ENCODE assay signal across 8 cellular contexts in the genomic region with DNA sequence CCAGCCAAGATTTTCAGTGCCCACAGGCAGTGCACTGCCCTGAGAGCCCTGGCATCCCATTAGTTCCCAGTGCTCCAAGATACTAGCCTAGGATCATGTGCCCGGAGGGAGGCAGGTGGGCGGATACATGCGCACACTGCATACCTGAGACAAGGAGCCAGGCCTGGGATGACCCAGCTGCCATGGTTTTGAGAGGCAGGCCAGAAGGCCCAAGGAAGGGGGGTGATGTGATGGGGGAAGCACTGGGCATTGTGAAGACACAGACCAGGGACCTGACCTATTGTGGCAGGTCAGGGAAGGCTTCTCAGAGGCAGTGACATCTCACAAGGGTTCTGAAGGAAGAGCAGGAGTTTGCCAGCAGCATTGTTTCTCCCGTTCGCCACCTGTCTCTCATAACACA.
DNase-seq lines count a peak whose midpoint lies in the region; TF ChIP-seq lines count a peak whose summit lies in the region.

No MANE protein-coding gene starts in this region.

- peak overlapping the region; percentile 92 for H3K4me3 ChIP-seq in rectal smooth muscle tissue (ENCODE audit: low read length)

- H3K27ac ChIP-seq in VCaP = peak overlapping the region; percentile 99
- H3K27ac ChIP-seq in epithelial cell of prostate = peak overlapping the region; percentile 99
- H3K27ac ChIP-seq in rectal smooth muscle tissue (ENCODE audit: low read depth, low read length) = peak overlapping the region; percentile 92

- H3K27me3 ChIP-seq in rectal smooth muscle tissue (ENCODE audit: control insufficient read depth, insufficient read depth, low read length) = no peaks in the 10 kb centered on the region

- no peak overlapping the region for H3K9ac ChIP-seq in rectal smooth muscle tissue (ENCODE audit: low read length)

- TF ChIP-seq CTCF in GM13976 (IDR thresholded peaks at IDR 0.05; ENCODE audit: borderline replicate concordance, control extremely low read depth, extremely low read depth, insufficient read depth, missing control alignments) = no peak
- no peak for TF ChIP-seq CTCF in VCaP (conservative IDR thresholded peaks at IDR 0.05)

- in situ Hi-C loops in GM13976 (cut with MboI; ENCODE audit: low sequenced_read_pairs, unreplicated experiment) = no loop called here

- H3K4me1 ChIP-seq in rectal smooth muscle tissue (ENCODE audit: control insufficient read depth, insufficient read depth, low read length) = peaks cover 61% of the 10 kb centered on the region

- H3K36me3 ChIP-seq in rectal smooth muscle tissue (ENCODE audit: control insufficient read depth, insufficient read depth, low read length) = peaks cover 36% of the 10 kb centered on the region

- peak; percentile 15 for DNase-seq in GM13976 (ENCODE audit: low spot score)
- DNase-seq in epithelial cell of prostate (ENCODE audit: low read depth, low spot score) = no peak
- no peak for DNase-seq in stimulated activated CD4-positive, alpha-beta T cell treated with anti-CD3 and anti-CD28 coated beads, Interleukin-4, amount 100 ng/mL, for 1 hour
- no peak for DNase-seq in NCI-H187 treated with DMSO at 0.1 percent for 48 hours (lab: John Stamatoyannopoulos, UW)
- DNase-seq in AG08396 (ENCODE audit: low spot score) = no peak
- DNase-seq in D341Med (ENCODE audit: low spot score) = no peak
